Comparison of ENCODE assay signal across 10 cellular contexts in the genomic region with DNA sequence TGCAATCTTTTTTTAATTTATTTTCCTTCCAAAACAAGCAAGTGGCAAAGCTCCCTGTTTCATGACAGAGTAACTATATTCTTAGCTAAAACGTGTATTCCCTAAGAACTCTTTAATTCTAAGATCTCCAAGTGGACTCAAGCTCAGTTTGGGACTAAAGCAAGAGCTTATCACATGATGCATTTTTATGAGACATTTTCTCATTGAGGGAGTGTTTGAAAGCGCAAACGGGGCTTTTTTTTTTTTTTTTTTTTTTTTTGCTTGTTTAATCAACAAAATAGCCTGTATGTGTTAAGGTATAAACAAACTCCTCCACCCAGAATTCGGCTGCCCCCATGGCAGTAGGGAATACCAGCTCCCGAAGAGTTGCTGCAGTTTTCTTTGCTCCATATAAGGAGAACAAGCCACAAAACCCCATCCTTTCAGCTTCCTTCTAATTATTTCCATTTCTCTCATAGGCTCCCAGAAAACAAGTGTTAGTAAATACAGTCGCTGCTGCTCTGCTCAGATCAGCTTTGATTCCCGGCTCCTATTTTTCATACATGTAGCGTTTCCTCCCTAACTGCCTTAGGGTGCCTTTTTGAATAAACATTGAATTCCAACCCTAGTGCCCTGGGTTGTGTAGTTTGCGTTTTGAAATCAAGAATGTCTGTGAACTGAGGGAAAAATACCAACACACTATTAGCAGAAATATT. TPM values are rescaled to one million over a fixed set of nuclear protein-coding genes. Genes with fewer than 3 reads are reported as not detected.
DNase-seq lines count a peak whose midpoint lies in the region; ATAC-seq and TF ChIP-seq lines count a peak whose summit lies in the region.
"Had no signal": no experiment of that assay in that cellular context is flagged by ENCODE, and none has a peak within 500 bp of the region (broad histone marks: within the 10 kb centered on the region; RNA-seq: fewer than 3 reads in every experiment).

No MANE protein-coding gene starts in this region.

- peak overlapping the region; percentile 53 for H3K4me2 ChIP-seq in neuronal stem cell (ENCODE audit: insufficient read depth, low read length, poor library complexity, severe bottlenecking)

- no peak for DNase-seq in AG10803 (ENCODE audit: low read depth)
- peak; percentile 26 for DNase-seq in SK-MEL-5 (ENCODE audit: low read depth, low spot score)
- peak; percentile 16 for DNase-seq in globus pallidus (ENCODE audit: low spot score)
- no peak for DNase-seq in neuronal stem cell (ENCODE audit: low spot score)
- no peak for DNase-seq in NCI-H2227 treated with DMSO at 0.1 percent for 48 hours (lab: John Stamatoyannopoulos, UW)
- no peak for DNase-seq in NCI-H146 (lab: John Stamatoyannopoulos, UW)
- DNase-seq: activated naive CD8-positive, alpha-beta T cell treated with anti-CD3 and anti-CD28 coated beads, Interleukin-2, amount 10 ng/mL, durations not matched to agents 7 days and 5 days; NCI-H1694 had no signal

- H2BK12ac ChIP-seq in neuronal stem cell (ENCODE audit: low read length), result no peak overlapping the region

- no peak overlapping the region for H2BK5ac ChIP-seq in neuronal stem cell (ENCODE audit: low read length)

- H3K9ac ChIP-seq in neuronal stem cell (ENCODE audit: low read depth, low read length, poor library complexity), result no peak overlapping the region

- peak overlapping the region; percentile 60 for H3K4me3 ChIP-seq in AG10803 (ENCODE audit: low read length)
- peak overlapping the region in 1 of 2 donors; percentile 45 for H3K4me3 ChIP-seq in neuronal stem cell (ENCODE audit: low read length in 2 of 2)

- H4K91ac ChIP-seq in neuronal stem cell (ENCODE audit: low read depth, low read length, poor library complexity), result no peak overlapping the region

- H2AK5ac ChIP-seq in neuronal stem cell (ENCODE audit: low read depth, low read length), result no peak overlapping the region

- TF ChIP-seq CTCF in AG10803 (conservative IDR thresholded peaks at IDR 0.05; ENCODE audit: low read length), result no peak

- no peak overlapping the region for H3K4ac ChIP-seq in neuronal stem cell (ENCODE audit: low read length)

- H3K36me3 ChIP-seq in neuronal stem cell (replicated peaks in 1 of 2; ENCODE audit: control insufficient read depth in 2 of 2, insufficient read depth in 2 of 2, low read length in 2 of 2), result no peaks in the 10 kb centered on the region

- H3K4me1 ChIP-seq in neuronal stem cell (ENCODE audit: control insufficient read depth in 2 of 2, insufficient read depth in 1 of 2, low read depth in 1 of 2, low read length in 2 of 2), result peaks cover 6 to 13% of the 10 kb centered on the region in 2 donors

- H3K27me3 ChIP-seq in neuronal stem cell (ENCODE audit: control insufficient read depth in 3 of 3, insufficient read depth in 3 of 3, low read depth in 1 of 3, low read length in 3 of 3), result no peaks in the 10 kb centered on the region

- no peak overlapping the region for H2BK120ac ChIP-seq in neuronal stem cell (ENCODE audit: low read depth, low read length)

- H3K18ac ChIP-seq in neuronal stem cell (ENCODE audit: low read length), result no peak overlapping the region

- no peak overlapping the region for H3K23ac ChIP-seq in neuronal stem cell (ENCODE audit: low read depth, low read length, poor library complexity)

- ATAC-seq in HG03280 (IDR thresholded peaks at IDR 0.05; ENCODE audit: unreplicated experiment) (no peak), HG03025 (IDR thresholded peaks at IDR 0.05; ENCODE audit: low FRiP score, unreplicated experiment) (no peak)

- H3K79me1 ChIP-seq in neuronal stem cell (ENCODE audit: low read depth, low read length), result no peaks in the 10 kb centered on the region

- H3K14ac ChIP-seq in neuronal stem cell (ENCODE audit: low read length), result no peak overlapping the region

- H2AFZ ChIP-seq in neuronal stem cell (ENCODE audit: low read length), result peak overlapping the region; percentile 89

- in situ Hi-C loops in SK-MEL-5 (cut with HindIII; ENCODE audit: low pct_unique_long_range_greater_than_20kb, low sequenced_read_pairs), result no loop called here

- H4K8ac ChIP-seq in neuronal stem cell (ENCODE audit: low read depth, low read length), result no peak overlapping the region

- WGBS in neuronal stem cell (ENCODE audit: extremely low coverage in 2 of 2, insufficient read length in 2 of 2, insufficient replicate concordance in 1 of 2), 2 donors, result no CpG with 5 or more reads among the region's 9 CpGs

- no peaks in the 10 kb centered on the region for H3K9me3 ChIP-seq in neuronal stem cell (replicated peaks in 1 of 2; ENCODE audit: control insufficient read depth in 2 of 2, insufficient read depth in 1 of 2, low read depth in 1 of 2, low read length in 2 of 2)

- H3K27ac ChIP-seq in neuronal stem cell (replicated peaks; ENCODE audit: low read length), result no peak overlapping the region

- H2BK15ac ChIP-seq in neuronal stem cell (ENCODE audit: low read length), result no peak overlapping the region

RNA-seq across cellular contexts. Expression of gene PPARGC1A, which starts 0.7 kb away (rescaled TPM):
- total RNA-seq in SK-MEL-5 (2014; rRNA removed; shearing (Covaris generic)), result 88.7 and 101 TPM in 2 replicates
- polyA plus RNA-seq in SK-MEL-5 (2015; cell fraction: cytosol; rRNA removed), result 27.5 and 33.8 TPM in 2 replicates
- 37.1 and 42.3 TPM in 2 replicates for polyA plus RNA-seq in SK-MEL-5 (2015; cell fraction: nucleus; rRNA removed)
- polyA plus RNA-seq in neuronal stem cell (2013, experiment 1 of 2), result 2.1 TPM
- 2.0 TPM for polyA plus RNA-seq in neuronal stem cell (2013, experiment 2 of 2)
- total RNA-seq: activated naive CD8-positive, alpha-beta T cell treated with anti-CD3 and anti-CD28 coated beads, Interleukin-2, amount 10 ng/mL, durations not matched to agents 7 days and 5 days had no signal

Comparison
In these comparisons a context has a peak if more than half of its experiments do, and no peak if none do; other contexts are left out.
1. DNase-seq: peak in SK-MEL-5 (single experiment) and globus pallidus (single experiment); none in AG10803 (single experiment), neuronal stem cell (single experiment), NCI-H2227 treated with DMSO at 0.1 percent for 48 hours (single experiment) and NCI-H146 (single experiment).